8 cellular contexts compared by ENCODE assay signal in the genomic region with DNA sequence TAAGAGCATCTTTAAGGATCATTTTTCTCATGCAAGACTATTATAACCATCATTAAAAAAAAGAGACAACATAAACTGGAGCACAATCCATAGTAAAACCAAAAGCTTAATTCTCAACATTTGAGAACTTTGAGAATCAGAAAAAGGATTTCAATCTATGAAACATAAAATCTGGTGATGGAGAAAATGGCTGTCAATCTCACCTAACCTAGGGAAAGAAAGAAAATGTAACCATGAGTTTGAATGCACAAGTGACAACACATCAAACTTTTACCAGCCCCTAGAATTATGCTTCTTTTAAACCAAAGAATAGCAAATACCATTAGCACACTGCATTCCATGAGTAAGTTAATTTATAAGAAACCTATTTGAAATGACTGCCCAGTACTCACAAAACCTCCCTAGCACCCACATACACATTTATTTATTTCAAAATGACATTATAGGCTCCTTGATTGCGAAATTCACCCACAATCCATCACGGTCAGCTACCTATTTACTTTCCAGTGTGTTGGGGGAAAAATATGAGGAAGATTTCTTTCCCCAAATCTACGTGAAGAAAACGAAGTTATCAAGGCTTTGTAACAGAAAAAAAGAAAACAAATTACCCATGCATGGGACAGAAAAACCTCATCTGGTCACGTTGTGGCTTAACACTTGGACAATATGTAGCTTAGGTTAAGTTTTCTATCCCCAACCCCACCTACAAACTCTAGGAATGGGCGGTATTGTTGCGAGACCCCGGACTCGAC. TPM values are rescaled to one million over a fixed set of nuclear protein-coding genes. Genes with fewer than 3 reads are reported as not detected.
DNase-seq lines count a peak whose midpoint lies in the region; ATAC-seq, FAIRE-seq and TF ChIP-seq lines count a peak whose summit lies in the region.

No MANE protein-coding gene starts in this region.

- POLR2A ChIA-PET in activated B cell treated with CpG ODN at 0.5 μM for 24 hours (lab: Charles Lee) = interaction anchor here (0.6 to 1.7 kb wide), 3 partner anchors 150 to 1455 kb away, joined by 3 to 6 read pairs (median 3); no protein-coding TSS in a partner anchor

- no peaks in the 10 kb centered on the region for H3K36me3 ChIP-seq in H7 (replicated peaks; ENCODE audit: control insufficient read depth, insufficient read depth, low read length)
- no peaks in the 10 kb centered on the region for H3K36me3 ChIP-seq in small intestine (ENCODE audit: control insufficient read depth in 2 of 2, insufficient read depth in 2 of 2, low read length in 2 of 2)

- peak overlapping the region; percentile 100 for H3K4me3 Mint-ChIP-seq in activated B cell treated with CpG ODN at 0.5 μM for 24 hours

- no peaks in the 10 kb centered on the region for H3K9me3 Mint-ChIP-seq in activated B cell treated with CpG ODN at 0.5 μM for 24 hours

- peak overlapping the region; percentile 77 for H3K27ac ChIP-seq in 22Rv1
- H3K27ac ChIP-seq in right cardiac atrium (ENCODE audit: low read length) = peak overlapping the region; percentile 90
- peak overlapping the region; percentile 98 to 100 for H3K27ac ChIP-seq in small intestine (ENCODE audit: low read depth in 1 of 2, low read length in 1 of 2)

- FAIRE-seq in small intestine (lab: Jason Lieb, UNC) = no peak

- H3K36me3 Mint-ChIP-seq in activated B cell treated with CpG ODN at 0.5 μM for 24 hours (ENCODE audit: low read depth) = peaks cover 8% of the 10 kb centered on the region

- H3K9me3 ChIP-seq in right cardiac atrium (ENCODE audit: control insufficient read depth, low read length) (no peaks in the 10 kb centered on the region), small intestine (ENCODE audit: control insufficient read depth, low read depth) (no peaks in the 10 kb centered on the region)

- peak overlapping the region; percentile 79 for H3K4me3 ChIP-seq in H7 (ENCODE audit: insufficient read depth, low read depth, low read length)
- peak overlapping the region; percentile 85 for H3K4me3 ChIP-seq in right cardiac atrium (ENCODE audit: low read length)
- peak overlapping the region; percentile 83 to 96 for H3K4me3 ChIP-seq in small intestine (ENCODE audit: low read depth in 1 of 2, low read length in 2 of 2)

- H3K27me3 ChIP-seq in H7 (ENCODE audit: control insufficient read depth, insufficient read depth, low read length) (no peaks in the 10 kb centered on the region), right cardiac atrium (ENCODE audit: control insufficient read depth, insufficient read depth) (no peaks in the 10 kb centered on the region), small intestine (ENCODE audit: control insufficient read depth in 2 of 2, insufficient read depth in 2 of 2, low read length in 2 of 2) (no peaks in the 10 kb centered on the region)

- ATAC-seq in activated B cell treated with CpG ODN at 0.5 μM for 24 hours (ENCODE audit: low read depth) = no peak
- ATAC-seq in right cardiac atrium = no peak
- no peak for ATAC-seq in GM21723 (IDR thresholded peaks at IDR 0.05; ENCODE audit: unreplicated experiment)
- no peak for ATAC-seq in HG02588 (IDR thresholded peaks at IDR 0.05; ENCODE audit: unreplicated experiment)

- no peaks in the 10 kb centered on the region for H3K27me3 Mint-ChIP-seq in activated B cell treated with CpG ODN at 0.5 μM for 24 hours

- DNase-seq in H7 (no peak), activated B cell treated with CpG ODN at 0.5 μM for 24 hours (no peak), right cardiac atrium (no peak), small intestine (peak; percentile 20), cerebellar nuclear complex (lab: John Stamatoyannopoulos, UW) (no peak)

- intact Hi-C loops in activated B cell treated with CpG ODN at 0.5 μM for 24 hours (cut with micrococcal nuclease) = loop anchor here (2.0 to 10.0 kb wide), 5 partner anchors 83 to 1936 kb away; a partner anchor contains a TSS
- intact Hi-C loops in right cardiac atrium (cut with DNase I) = no loop called here

- H3K27ac Mint-ChIP-seq in activated B cell treated with CpG ODN at 0.5 μM for 24 hours = peak overlapping the region; percentile 97

- 4% methylated on average over 9 of the region's 9 CpGs for WGBS in right cardiac atrium
- 1 to 4% (median 2%) methylated on average over 9 of the region's 9 CpGs for WGBS in small intestine, 3 donors

- H3K4me1 ChIP-seq in right cardiac atrium (ENCODE audit: control insufficient read depth, insufficient read depth, low read length) (no peaks in the 10 kb centered on the region), small intestine (ENCODE audit: control insufficient read depth in 2 of 2, insufficient read depth in 1 of 2, low read depth in 1 of 2, low read length in 1 of 2) (peaks cover 5% of the 10 kb centered on the region in 2 donors)

- TF ChIP-seq CTCF in 22Rv1 (IDR thresholded peaks at IDR 0.05) (no peak), activated B cell treated with CpG ODN at 0.5 μM for 24 hours (IDR thresholded peaks at IDR 0.05) (no peak)

- peaks cover 41% of the 10 kb centered on the region for H3K4me1 Mint-ChIP-seq in activated B cell treated with CpG ODN at 0.5 μM for 24 hours

- CTCF ChIA-PET in activated B cell treated with CpG ODN at 0.5 μM for 24 hours (lab: Charles Lee) = interaction anchor here (1.0 kb wide), 1 partner anchor 11 kb away, joined by 3 read pairs; no protein-coding TSS in a partner anchor

RNA-seq across cellular contexts. Expression of a gene that starts 0.8 kb away (rescaled TPM):
- total RNA-seq in H7 (2014; rRNA removed; shearing (Covaris generic)) = 38.9 and 41.3 TPM in 2 replicates
- total RNA-seq in activated B cell treated with CpG ODN at 0.5 μM for 24 hours (44.1 and 47.8 TPM in 2 replicates), right cardiac atrium (10 to 100 TPM; 20.7 to 26.1 (median 22.3) TPM)
- polyA plus RNA-seq in right cardiac atrium (11.8 TPM), small intestine (10 to 100 TPM in 1 of 3 donors, 1 to 10 TPM in 2; 6.8 to 18.1 (median 9.2) TPM)
